In genomic region chr4:82748781-82749504, GRCh38 we compare ENCODE assay signal across 1 cellular context.
TF ChIP-seq lines count a peak whose summit lies in the region.

No MANE protein-coding gene starts in this region.

TF ChIP-seq in IMR-90, 13 proteins besides CTCF, POLR2A, EP300 and RAD21:
- no peak for TF ChIP-seq MAFK (IDR thresholded peaks at IDR 0.05; ENCODE audit: low read depth, low read length)
- TF ChIP-seq ELK1 (IDR thresholded peaks at IDR 0.05; ENCODE audit: borderline replicate concordance, low read depth, low read length), result no peak
- TF ChIP-seq RFX5 (IDR thresholded peaks at IDR 0.05; ENCODE audit: low read depth, low read length), result no peak
- TF ChIP-seq NFE2L2 (IDR thresholded peaks at IDR 0.05; ENCODE audit: low read depth, low read length), result no peak
